Comparison of ENCODE assay signal across 9 cellular contexts in the genomic region with DNA sequence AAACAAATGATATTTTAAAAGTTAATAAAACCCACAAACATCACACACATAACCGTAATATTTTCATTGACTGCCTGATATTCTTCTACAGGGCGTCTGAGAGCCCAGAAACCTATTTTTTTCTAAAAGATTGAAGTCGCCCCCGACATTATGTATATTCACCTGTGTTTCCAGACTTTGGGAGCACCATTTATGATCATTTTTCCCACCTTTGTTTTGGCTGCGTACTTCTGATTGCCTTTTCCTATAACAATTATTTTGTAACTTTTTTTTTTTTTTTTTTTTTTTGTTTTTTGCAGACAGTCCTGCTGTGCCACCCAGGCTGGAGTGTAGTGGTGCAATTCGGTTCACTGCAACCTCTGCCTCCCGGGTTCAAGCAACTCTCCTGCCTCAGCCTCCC. TPM values are rescaled to one million over a fixed set of nuclear protein-coding genes. Genes with fewer than 3 reads are reported as not detected.
DNase-seq lines count a peak whose midpoint lies in the region; ATAC-seq and TF ChIP-seq lines count a peak whose summit lies in the region.
"Had no signal": no experiment of that assay in that cellular context is flagged by ENCODE, and none has a peak within 500 bp of the region (broad histone marks: within the 10 kb centered on the region; RNA-seq: fewer than 3 reads in every experiment).

No MANE protein-coding gene starts in this region.

- POLR2A ChIA-PET in HEK293 (lab: Yijun Ruan, JAX) (no interaction called here), WTC11 (lab: Charles Lee) (no interaction called here)

- H3K27ac ChIP-seq in HEK293 (ENCODE audit: extremely low read depth, low read depth, low read length): peak overlapping the region; percentile 93; the same call in 1 of the 2 replicates
- peak overlapping the region; percentile 97 for H3K27ac ChIP-seq in hepatocyte

- H3K9me2 ChIP-seq in hepatocyte (replicated peaks; ENCODE audit: insufficient read depth): no peaks in the 10 kb centered on the region

- H3K79me2 ChIP-seq in hepatocyte: peaks cover 39% of the 10 kb centered on the region

- H3K27me3 Mint-ChIP-seq in WTC11 (ENCODE audit: low read depth): no peaks in the 10 kb centered on the region

- H3K27me3 ChIP-seq in hepatocyte: no peaks in the 10 kb centered on the region

- peaks cover 7% of the 10 kb centered on the region for H3K36me3 Mint-ChIP-seq in WTC11
- peaks cover 35% of the 10 kb centered on the region for H3K36me3 Mint-ChIP-seq in stimulated activated effector memory CD8-positive, alpha-beta T cell treated with anti-CD3 and anti-CD28 coated beads, Interleukin-12 subunit alpha, Interleukin-12 subunit beta, amount 100 ng/mL, for 72 hours

- no peak for ATAC-seq in WTC11
- no peak for ATAC-seq in stimulated activated effector memory CD8-positive, alpha-beta T cell treated with anti-CD3 and anti-CD28 coated beads, Interleukin-12 subunit alpha, Interleukin-12 subunit beta, amount 100 ng/mL, for 72 hours
- ATAC-seq in GM18498 (IDR thresholded peaks at IDR 0.05; ENCODE audit: unreplicated experiment): no peak

- no peak for TF ChIP-seq CTCF in HEK293 (tag by site-specific recombination; IDR thresholded peaks at IDR 0.05)
- TF ChIP-seq CTCF in WTC11 (IDR thresholded peaks at IDR 0.05): no peak
- no peak for TF ChIP-seq CTCF in hepatocyte (IDR thresholded peaks at IDR 0.05; ENCODE audit: poor library complexity)

- H3K36me3 ChIP-seq in HEK293 (ENCODE audit: control insufficient read depth in 2 of 2, insufficient read depth in 1 of 2, low read length in 2 of 2) (peaks cover 7 to 17% of the 10 kb centered on the region in 2 experiments; a peak in 2 of 3 replicates), hepatocyte (replicated peaks; ENCODE audit: insufficient read depth, low read depth) (no peaks in the 10 kb centered on the region)

- H3K4me3 ChIP-seq in HEK293 (ENCODE audit: low read depth, low read length): peak overlapping the region; percentile 74
- peak overlapping the region; percentile 59 for H3K4me3 ChIP-seq in hepatocyte

- H2AFZ ChIP-seq in hepatocyte: peak overlapping the region; percentile 91

- DNase-seq in WTC11 (ENCODE audit: low spot score) (no peak), hepatocyte (ENCODE audit: low spot score) (no peak), NCI-H345 (lab: John Stamatoyannopoulos, UW) (no peak), NCI-H1436 treated with DMSO at 0.1 percent for 48 hours (lab: John Stamatoyannopoulos, UW) (no peak)
- no peak for DNase-seq in stimulated activated effector memory CD8-positive, alpha-beta T cell treated with anti-CD3 and anti-CD28 coated beads, Interleukin-12 subunit alpha, Interleukin-12 subunit beta, amount 100 ng/mL, for 72 hours (ENCODE audit: low spot score in 2 of 2)

- peak overlapping the region; percentile 81 for H3K4me3 Mint-ChIP-seq in WTC11
- H3K4me3 Mint-ChIP-seq in stimulated activated effector memory CD8-positive, alpha-beta T cell treated with anti-CD3 and anti-CD28 coated beads, Interleukin-12 subunit alpha, Interleukin-12 subunit beta, amount 100 ng/mL, for 72 hours: peak overlapping the region; percentile 85

- H3K27ac Mint-ChIP-seq in WTC11: no peak overlapping the region
- peak overlapping the region; percentile 94 for H3K27ac Mint-ChIP-seq in stimulated activated effector memory CD8-positive, alpha-beta T cell treated with anti-CD3 and anti-CD28 coated beads, Interleukin-12 subunit alpha, Interleukin-12 subunit beta, amount 100 ng/mL, for 72 hours

- H3K4me2 ChIP-seq in hepatocyte: peak overlapping the region; percentile 87

- peaks cover 32% of the 10 kb centered on the region for H4K20me1 ChIP-seq in hepatocyte (ENCODE audit: insufficient read depth, poor library complexity, severe bottlenecking)

- H3K9me3 Mint-ChIP-seq in WTC11: no peaks in the 10 kb centered on the region
- H3K9me3 Mint-ChIP-seq in stimulated activated effector memory CD8-positive, alpha-beta T cell treated with anti-CD3 and anti-CD28 coated beads, Interleukin-12 subunit alpha, Interleukin-12 subunit beta, amount 100 ng/mL, for 72 hours: no peaks in the 10 kb centered on the region

- H3K4me1 ChIP-seq in HEK293 (ENCODE audit: control insufficient read depth, insufficient read depth, low read length) (peaks cover 10% of the 10 kb centered on the region), hepatocyte (ENCODE audit: insufficient read depth) (peaks cover 20% of the 10 kb centered on the region)

- CTCF ChIA-PET in HEK293 (lab: Yijun Ruan, JAX) (interaction anchor here (0.7 to 1.1 kb wide), 5 partner anchors 10 to 146 kb away, joined by 3 read pairs; no protein-coding TSS in a partner anchor), WTC11 (lab: Charles Lee) (interaction anchor here (1.0 kb wide), 2 partner anchors 10 to 62 kb away, joined by 7 to 8 read pairs; no protein-coding TSS in a partner anchor)

- no peaks in the 10 kb centered on the region for H3K9me3 ChIP-seq in HEK293 (ENCODE audit: control insufficient read depth, insufficient read depth, low read depth, low read length)
- no peaks in the 10 kb centered on the region for H3K9me3 ChIP-seq in hepatocyte (ENCODE audit: low read depth)

- peaks cover 21% of the 10 kb centered on the region for H3K4me1 Mint-ChIP-seq in WTC11
- peaks cover 25% of the 10 kb centered on the region for H3K4me1 Mint-ChIP-seq in stimulated activated effector memory CD8-positive, alpha-beta T cell treated with anti-CD3 and anti-CD28 coated beads, Interleukin-12 subunit alpha, Interleukin-12 subunit beta, amount 100 ng/mL, for 72 hours

- WGBS in hepatocyte (ENCODE audit: low lambda C conversion rate, missing lambda C conversion rate): 89% methylated on average over 7 of the region's 7 CpGs

TF ChIP-seq in HEK293, 187 proteins besides CTCF, POLR2A, EP300 and RAD21:
- TF ChIP-seq ZNF362 (tag by site-specific recombination; IDR thresholded peaks at IDR 0.05): peak; percentile 87
- no peak for TF ChIP-seq ZNF707 (tag by site-specific recombination; IDR thresholded peaks at IDR 0.05)

TF ChIP-seq in WTC11, 78 proteins besides CTCF, POLR2A, EP300 and RAD21:
- TF ChIP-seq CREB1 (CRISPR knock-in tag; IDR thresholded peaks at IDR 0.05) (no peak), FOXP1 (CRISPR knock-in tag; IDR thresholded peaks at IDR 0.05; ENCODE audit: borderline replicate concordance) (no peak), ZNF396 (CRISPR knock-in tag; IDR thresholded peaks at IDR 0.05; ENCODE audit: borderline replicate concordance) (no peak), HMGA2 (CRISPR knock-in tag; IDR thresholded peaks at IDR 0.05) (no peak), OVOL2 (CRISPR knock-in tag; IDR thresholded peaks at IDR 0.05; ENCODE audit: borderline replicate concordance) (no peak), ZBTB21 (CRISPR knock-in tag; IDR thresholded peaks at IDR 0.05; ENCODE audit: borderline replicate concordance) (no peak), ZNF512 (CRISPR knock-in tag; IDR thresholded peaks at IDR 0.05; ENCODE audit: borderline replicate concordance) (no peak), JUN (CRISPR knock-in tag; IDR thresholded peaks at IDR 0.05) (no peak)
- TF ChIP-seq, protein P1, sequence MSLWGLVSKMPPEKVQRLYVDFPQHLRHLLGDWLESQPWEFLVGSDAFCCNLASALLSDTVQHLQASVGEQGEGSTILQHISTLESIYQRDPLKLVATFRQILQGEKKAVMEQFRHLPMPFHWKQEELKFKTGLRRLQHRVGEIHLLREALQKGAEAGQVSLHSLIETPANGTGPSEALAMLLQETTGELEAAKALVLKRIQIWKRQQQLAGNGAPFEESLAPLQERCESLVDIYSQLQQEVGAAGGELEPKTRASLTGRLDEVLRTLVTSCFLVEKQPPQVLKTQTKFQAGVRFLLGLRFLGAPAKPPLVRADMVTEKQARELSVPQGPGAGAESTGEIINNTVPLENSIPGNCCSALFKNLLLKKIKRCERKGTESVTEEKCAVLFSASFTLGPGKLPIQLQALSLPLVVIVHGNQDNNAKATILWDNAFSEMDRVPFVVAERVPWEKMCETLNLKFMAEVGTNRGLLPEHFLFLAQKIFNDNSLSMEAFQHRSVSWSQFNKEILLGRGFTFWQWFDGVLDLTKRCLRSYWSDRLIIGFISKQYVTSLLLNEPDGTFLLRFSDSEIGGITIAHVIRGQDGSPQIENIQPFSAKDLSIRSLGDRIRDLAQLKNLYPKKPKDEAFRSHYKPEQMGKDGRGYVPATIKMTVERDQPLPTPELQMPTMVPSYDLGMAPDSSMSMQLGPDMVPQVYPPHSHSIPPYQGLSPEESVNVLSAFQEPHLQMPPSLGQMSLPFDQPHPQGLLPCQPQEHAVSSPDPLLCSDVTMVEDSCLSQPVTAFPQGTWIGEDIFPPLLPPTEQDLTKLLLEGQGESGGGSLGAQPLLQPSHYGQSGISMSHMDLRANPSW (CRISPR knock-in tag; conservative IDR thresholded peaks at IDR 0.05; ENCODE audit: low read depth): no peak

RNA-seq across cellular contexts. Expression of gene ACBD3, which starts 0.8 kb away (rescaled TPM):
- total RNA-seq in WTC11 (2021) (30.5 to 38.9 TPM (median 31.1 TPM) in 3 replicates), hepatocyte (60.3 and 66.8 TPM in 2 replicates)
- 46.4 and 50.8 TPM in 2 replicates for polyA plus RNA-seq in hepatocyte

RNA-seq across cellular contexts. Expression of gene MIXL1, which starts 36.1 kb away (rescaled TPM):
- total RNA-seq in WTC11 (2021): 5.1 to 6.4 TPM (median 5.6 TPM) in 3 replicates
- total RNA-seq in hepatocyte: 0.07 TPM in 1 of 2 replicates, not detected in the other
- polyA plus RNA-seq in hepatocyte: 0.84 and 2.2 TPM in 2 replicates
- total RNA-seq: NCI-H460, posterior vena cava had no signal
